8 cellular contexts compared by ENCODE assay signal in the genomic region with DNA sequence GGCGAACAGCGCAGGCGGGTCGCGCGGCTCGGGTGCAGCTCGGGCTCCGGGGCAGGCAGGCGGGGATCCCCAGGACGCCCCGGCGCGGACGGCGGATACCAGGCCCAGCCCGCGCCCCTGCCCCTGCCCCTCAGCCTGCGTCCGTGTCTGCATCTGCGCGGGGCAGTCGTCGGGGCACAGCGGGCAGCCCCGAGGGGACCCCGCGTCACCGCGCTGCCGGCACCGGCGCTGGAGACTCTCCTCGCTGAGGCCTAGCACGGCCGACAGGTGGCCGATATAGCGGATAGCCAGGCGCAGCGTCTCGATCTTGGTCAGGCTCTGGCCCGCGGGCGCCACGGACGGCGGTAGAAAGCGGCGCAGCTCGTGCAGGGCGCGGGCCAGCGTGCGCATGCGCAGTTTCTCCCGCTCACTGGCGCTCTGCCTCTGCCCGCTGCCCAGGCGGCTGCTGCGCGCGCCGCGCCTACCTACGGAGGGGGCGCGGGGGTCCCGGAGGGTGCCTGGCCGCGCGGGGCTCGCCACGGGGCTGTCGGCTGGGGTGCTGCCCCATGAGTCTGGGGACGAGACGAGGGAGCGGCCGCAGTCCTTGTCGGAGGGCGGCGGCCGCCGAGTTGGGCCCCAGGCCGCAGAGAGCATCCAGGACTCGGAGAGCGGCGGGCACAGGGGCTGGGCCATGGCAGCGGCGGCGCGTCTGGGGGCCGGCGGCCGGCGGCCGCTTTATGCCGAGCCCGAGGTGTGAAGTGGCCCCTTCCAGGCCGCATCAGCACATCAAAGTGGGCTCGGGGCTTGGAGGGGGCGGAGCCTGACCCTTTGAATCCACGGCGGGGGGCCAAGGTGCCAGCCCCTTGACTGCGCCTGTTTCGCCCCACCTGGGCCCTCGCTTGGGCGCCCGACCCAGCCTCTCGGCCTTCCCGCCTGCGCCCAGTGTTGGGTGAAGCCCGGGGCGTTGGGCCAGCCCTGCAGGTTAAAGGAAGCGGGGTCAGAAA. TPM values are rescaled to one million over a fixed set of nuclear protein-coding genes. Genes with fewer than 3 reads are reported as not detected.
A peak's percentile ranks its signal among the peaks of the same experiment; 100 is the strongest.
DNase-seq lines count a peak whose midpoint lies in the region; ATAC-seq, FAIRE-seq and TF ChIP-seq lines count a peak whose summit lies in the region.

A gene with protein sequence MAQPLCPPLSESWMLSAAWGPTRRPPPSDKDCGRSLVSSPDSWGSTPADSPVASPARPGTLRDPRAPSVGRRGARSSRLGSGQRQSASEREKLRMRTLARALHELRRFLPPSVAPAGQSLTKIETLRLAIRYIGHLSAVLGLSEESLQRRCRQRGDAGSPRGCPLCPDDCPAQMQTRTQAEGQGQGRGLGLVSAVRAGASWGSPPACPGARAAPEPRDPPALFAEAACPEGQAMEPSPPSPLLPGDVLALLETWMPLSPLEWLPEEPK (minus strand): TSS at position 690 of the 983 bp plus-strand sequence. CDS start 18 bp downstream, at position 672.

- peaks cover 79% of the 10 kb centered on the region for H3K27me3 ChIP-seq in GM23338 (ENCODE audit: insufficient read depth)

- peak within 1 kb of the TSS; percentile 69 for H3K4me3 ChIP-seq in GM23338

- FAIRE-seq in RCC 7860 (lab: Jason Lieb, UNC): no peak

- peaks cover 31% of the 10 kb centered on the region for H3K4me1 ChIP-seq in GM23338 (ENCODE audit: insufficient read depth)

- peaks cover 21% of the 10 kb centered on the region for H3K4me1 Mint-ChIP-seq in GM23338
- peaks cover 0 to 2% of the 10 kb centered on the region in 2 donors for H3K4me1 Mint-ChIP-seq in natural killer cell treated with Interleukin-12 subunit alpha and Interleukin-12 subunit beta and Interleukin-15 and Interleukin-18, amount 100 ng/mL, for 72 hours (ENCODE audit: low read depth in 2 of 2)

- ATAC-seq in GM23338: peak; percentile 87
- ATAC-seq in natural killer cell treated with Interleukin-12 subunit alpha and Interleukin-12 subunit beta and Interleukin-15 and Interleukin-18, amount 100 ng/mL, for 72 hours: peak; percentile 93 to 95

- peaks cover 10% of the 10 kb centered on the region; the same call in 1 of the 2 replicates for H4K20me1 ChIP-seq in GM23338 (replicated peaks; ENCODE audit: insufficient read depth)

- TF ChIP-seq CTCF in GM23338 (conservative IDR thresholded peaks at IDR 0.05; ENCODE audit: low read depth in 2 of 2): peak; percentile 42 to 63

- no peak within 1 kb of the TSS for H3K27ac ChIP-seq in GM23338 (ENCODE audit: low read depth)

- DNase-seq in EH (ENCODE audit: low read depth) (peak; percentile 92), GM23338 (ENCODE audit: low spot score) (peak; percentile 97), Kasumi-1 (lab: John Stamatoyannopoulos, UW) (peak; percentile 71 to 83), RCC 7860 (ENCODE audit: low spot score) (peak; percentile 82), fibroblast of peridontal ligament (ENCODE audit: extremely low read depth) (peak; percentile 84)
- peak; percentile 71 to 81 for DNase-seq in activated T-helper 1 cell treated with anti-CD3 and anti-CD28 coated beads, Interleukin-2, amount 50 U/mL, for 16 hours (ENCODE audit: low read depth in 1 of 2, low spot score in 1 of 2)
- DNase-seq in natural killer cell treated with Interleukin-12 subunit alpha and Interleukin-12 subunit beta and Interleukin-15 and Interleukin-18, amount 100 ng/mL, for 72 hours (ENCODE audit: low spot score): peak; percentile 95
- DNase-seq in stimulated activated naive CD4-positive, alpha-beta T cell treated with Interleukin-2 at 50 U/mL for 16 hours (lab: John Stamatoyannopoulos, UW): peak; percentile 80

- H3K9me2 ChIP-seq in GM23338 (ENCODE audit: insufficient read depth): no peaks in the 10 kb centered on the region

- H3K36me3 Mint-ChIP-seq in GM23338 (ENCODE audit: low read depth): no peaks in the 10 kb centered on the region
- no peaks in the 10 kb centered on the region for H3K36me3 Mint-ChIP-seq in natural killer cell treated with Interleukin-12 subunit alpha and Interleukin-12 subunit beta and Interleukin-15 and Interleukin-18, amount 100 ng/mL, for 72 hours

- H3K4me2 ChIP-seq in GM23338: peak within 1 kb of the TSS; percentile 91

- H3K79me2 ChIP-seq in GM23338 (replicated peaks; ENCODE audit: insufficient read depth): no peaks in the 10 kb centered on the region

- H3K27me3 Mint-ChIP-seq in GM23338 (ENCODE audit: insufficient read depth, low read depth, poor library complexity): peaks cover 17% of the 10 kb centered on the region
- H3K27me3 Mint-ChIP-seq in natural killer cell treated with Interleukin-12 subunit alpha and Interleukin-12 subunit beta and Interleukin-15 and Interleukin-18, amount 100 ng/mL, for 72 hours: peaks cover 7 to 15% of the 10 kb centered on the region in 2 donors

- peak within 1 kb of the TSS; percentile 94 for H2AFZ ChIP-seq in GM23338

- peaks cover 12% of the 10 kb centered on the region; the same call in 1 of the 2 replicates for H3F3A ChIP-seq in GM23338 (replicated peaks; ENCODE audit: low read depth)

- no peaks in the 10 kb centered on the region; the same call in 1 of the 2 replicates for H3K36me3 ChIP-seq in GM23338 (ENCODE audit: insufficient read depth)

- H3K27ac Mint-ChIP-seq in GM23338: no peak within 1 kb of the TSS
- peak within 1 kb of the TSS in 1 of 2 donors; percentile 49 for H3K27ac Mint-ChIP-seq in natural killer cell treated with Interleukin-12 subunit alpha and Interleukin-12 subunit beta and Interleukin-15 and Interleukin-18, amount 100 ng/mL, for 72 hours

- H3K4me3 Mint-ChIP-seq in GM23338: peak within 1 kb of the TSS; percentile 63
- peak within 1 kb of the TSS; percentile 83 for H3K4me3 Mint-ChIP-seq in natural killer cell treated with Interleukin-12 subunit alpha and Interleukin-12 subunit beta and Interleukin-15 and Interleukin-18, amount 100 ng/mL, for 72 hours

- no peaks in the 10 kb centered on the region for H3K9me3 Mint-ChIP-seq in GM23338
- no peaks in the 10 kb centered on the region for H3K9me3 Mint-ChIP-seq in natural killer cell treated with Interleukin-12 subunit alpha and Interleukin-12 subunit beta and Interleukin-15 and Interleukin-18, amount 100 ng/mL, for 72 hours

TF ChIP-seq in GM23338, 12 proteins besides CTCF, POLR2A, EP300 and RAD21 (continues in another document):
- TF ChIP-seq, protein P1, sequence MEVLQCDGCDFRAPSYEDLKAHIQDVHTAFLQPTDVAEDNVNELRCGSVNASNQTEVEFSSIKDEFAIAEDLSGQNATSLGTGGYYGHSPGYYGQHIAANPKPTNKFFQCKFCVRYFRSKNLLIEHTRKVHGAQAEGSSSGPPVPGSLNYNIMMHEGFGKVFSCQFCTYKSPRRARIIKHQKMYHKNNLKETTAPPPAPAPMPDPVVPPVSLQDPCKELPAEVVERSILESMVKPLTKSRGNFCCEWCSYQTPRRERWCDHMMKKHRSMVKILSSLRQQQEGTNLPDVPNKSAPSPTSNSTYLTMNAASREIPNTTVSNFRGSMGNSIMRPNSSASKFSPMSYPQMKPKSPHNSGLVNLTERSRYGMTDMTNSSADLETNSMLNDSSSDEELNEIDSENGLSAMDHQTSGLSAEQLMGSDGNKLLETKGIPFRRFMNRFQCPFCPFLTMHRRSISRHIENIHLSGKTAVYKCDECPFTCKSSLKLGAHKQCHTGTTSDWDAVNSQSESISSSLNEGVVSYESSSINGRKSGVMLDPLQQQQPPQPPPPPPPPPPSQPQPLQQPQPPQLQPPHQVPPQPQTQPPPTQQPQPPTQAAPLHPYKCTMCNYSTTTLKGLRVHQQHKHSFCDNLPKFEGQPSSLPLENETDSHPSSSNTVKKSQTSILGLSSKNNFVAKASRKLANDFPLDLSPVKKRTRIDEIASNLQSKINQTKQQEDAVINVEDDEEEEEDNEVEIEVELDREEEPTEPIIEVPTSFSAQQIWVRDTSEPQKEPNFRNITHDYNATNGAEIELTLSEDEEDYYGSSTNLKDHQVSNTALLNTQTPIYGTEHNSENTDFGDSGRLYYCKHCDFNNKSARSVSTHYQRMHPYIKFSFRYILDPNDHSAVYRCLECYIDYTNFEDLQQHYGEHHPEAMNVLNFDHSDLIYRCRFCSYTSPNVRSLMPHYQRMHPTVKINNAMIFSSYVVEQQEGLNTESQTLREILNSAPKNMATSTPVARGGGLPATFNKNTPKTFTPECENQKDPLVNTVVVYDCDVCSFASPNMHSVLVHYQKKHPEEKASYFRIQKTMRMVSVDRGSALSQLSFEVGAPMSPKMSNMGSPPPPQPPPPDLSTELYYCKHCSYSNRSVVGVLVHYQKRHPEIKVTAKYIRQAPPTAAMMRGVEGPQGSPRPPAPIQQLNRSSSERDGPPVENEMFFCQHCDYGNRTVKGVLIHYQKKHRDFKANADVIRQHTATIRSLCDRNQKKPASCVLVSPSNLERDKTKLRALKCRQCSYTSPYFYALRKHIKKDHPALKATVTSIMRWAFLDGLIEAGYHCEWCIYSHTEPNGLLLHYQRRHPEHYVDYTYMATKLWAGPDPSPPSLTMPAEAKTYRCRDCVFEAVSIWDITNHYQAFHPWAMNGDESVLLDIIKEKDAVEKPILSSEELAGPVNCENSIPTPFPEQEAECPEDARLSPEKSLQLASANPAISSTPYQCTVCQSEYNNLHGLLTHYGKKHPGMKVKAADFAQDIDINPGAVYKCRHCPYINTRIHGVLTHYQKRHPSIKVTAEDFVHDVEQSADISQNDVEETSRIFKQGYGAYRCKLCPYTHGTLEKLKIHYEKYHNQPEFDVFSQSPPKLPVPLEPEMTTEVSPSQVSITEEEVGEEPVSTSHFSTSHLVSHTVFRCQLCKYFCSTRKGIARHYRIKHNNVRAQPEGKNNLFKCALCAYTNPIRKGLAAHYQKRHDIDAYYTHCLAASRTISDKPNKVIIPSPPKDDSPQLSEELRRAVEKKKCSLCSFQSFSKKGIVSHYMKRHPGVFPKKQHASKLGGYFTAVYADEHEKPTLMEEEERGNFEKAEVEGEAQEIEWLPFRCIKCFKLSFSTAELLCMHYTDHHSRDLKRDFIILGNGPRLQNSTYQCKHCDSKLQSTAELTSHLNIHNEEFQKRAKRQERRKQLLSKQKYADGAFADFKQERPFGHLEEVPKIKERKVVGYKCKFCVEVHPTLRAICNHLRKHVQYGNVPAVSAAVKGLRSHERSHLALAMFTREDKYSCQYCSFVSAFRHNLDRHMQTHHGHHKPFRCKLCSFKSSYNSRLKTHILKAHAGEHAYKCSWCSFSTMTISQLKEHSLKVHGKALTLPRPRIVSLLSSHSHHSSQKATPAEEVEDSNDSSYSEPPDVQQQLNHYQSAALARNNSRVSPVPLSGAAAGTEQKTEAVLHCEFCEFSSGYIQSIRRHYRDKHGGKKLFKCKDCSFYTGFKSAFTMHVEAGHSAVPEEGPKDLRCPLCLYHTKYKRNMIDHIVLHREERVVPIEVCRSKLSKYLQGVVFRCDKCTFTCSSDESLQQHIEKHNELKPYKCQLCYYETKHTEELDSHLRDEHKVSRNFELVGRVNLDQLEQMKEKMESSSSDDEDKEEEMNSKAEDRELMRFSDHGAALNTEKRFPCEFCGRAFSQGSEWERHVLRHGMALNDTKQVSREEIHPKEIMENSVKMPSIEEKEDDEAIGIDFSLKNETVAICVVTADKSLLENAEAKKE (CRISPR knock-in tag; IDR thresholded peaks at IDR 0.05): no peak
- TF ChIP-seq ZNF114 (CRISPR knock-in tag; IDR thresholded peaks at IDR 0.05): no peak
- no peak for TF ChIP-seq EZH2phosphoT487 (IDR thresholded peaks at IDR 0.05; ENCODE audit: unreplicated experiment)

RNA-seq across cellular contexts. Expression of the gene that starts here (rescaled TPM):
- total RNA-seq in GM23338 (2014; rRNA removed; shearing (Covaris generic)): 0.21 TPM in 1 of 2 replicates, not detected in the other
- 0.91 TPM in 1 of 2 replicates, not detected in the other for polyA plus RNA-seq in GM23338 (2016; fragmentation: Nextera tagmentation; extraction: Ambion mirVana)
- 1 to 10 TPM; 2.3 to 4.0 TPM for total RNA-seq in natural killer cell treated with Interleukin-12 subunit alpha and Interleukin-12 subunit beta and Interleukin-15 and Interleukin-18, amount 100 ng/mL, for 72 hours

Comparison
In these comparisons a context has a peak if more than half of its experiments do, and no peak if none do; other contexts are left out.
1. Peak in DNase-seq, ATAC-seq, H3K4me3 ChIP-seq and H3K4me2 ChIP-seq in GM23338; RNA of the gene not detected or under 1 TPM.